ENCODE assay signal across 7 cellular contexts in the genomic region with DNA sequence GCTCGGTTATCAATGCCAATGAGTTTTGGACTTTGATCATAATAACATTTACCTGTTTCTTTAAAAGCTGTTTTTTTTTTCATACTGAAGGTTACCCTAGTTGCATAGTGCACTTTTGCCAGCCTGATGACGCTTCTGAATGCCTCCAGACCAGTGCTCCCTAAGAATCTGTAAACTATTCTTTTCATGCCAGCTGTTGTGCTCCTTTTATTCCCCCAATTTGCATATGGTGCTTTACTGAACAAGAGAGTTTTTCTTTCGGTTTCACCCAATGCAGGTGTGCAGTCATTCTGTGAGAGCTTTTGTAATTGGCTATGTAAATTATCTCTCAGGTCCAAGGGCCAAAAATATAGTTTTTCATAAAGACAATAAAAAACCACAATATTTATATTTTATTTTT. TPM values are rescaled to one million over a fixed set of nuclear protein-coding genes. Genes with fewer than 3 reads are reported as not detected.
DNase-seq lines count a peak whose midpoint lies in the region; ATAC-seq lines count a peak whose summit lies in the region.

No MANE protein-coding gene starts in this region.

- peak; percentile 77 for DNase-seq in Karpas-422
- no peak for DNase-seq in left lobe of liver (ENCODE audit: low spot score)
- no peak for DNase-seq in stimulated activated CD8-positive, alpha-beta memory T cell treated with anti-CD3 and anti-CD28 coated beads, Interleukin-4, amount 100 ng/mL, for 48 hours
- DNase-seq in hypothalamus (lab: John Stamatoyannopoulos, UW), result no peak
- DNase-seq in stimulated activated CD4-positive, alpha-beta T cell treated with anti-CD3 and anti-CD28 coated beads, Interleukin-12 subunit alpha, Interleukin-12 subunit beta, amount 100 ng/mL, for 4 hours, result no peak

- H3K9me3 ChIP-seq in Karpas-422 (ENCODE audit: low read length), result no peaks in the 10 kb centered on the region

- ATAC-seq in GM18861 (IDR thresholded peaks at IDR 0.05; ENCODE audit: unreplicated experiment) (peak; percentile 88), GM21619 (IDR thresholded peaks at IDR 0.05; ENCODE audit: unreplicated experiment) (peak; percentile 95), left lobe of liver (peak; percentile 65)

- H3K9me2 ChIP-seq in Karpas-422 (replicated peaks; ENCODE audit: insufficient read depth, low read length), result no peaks in the 10 kb centered on the region

- H3K4me2 ChIP-seq in Karpas-422 (ENCODE audit: low read depth, low read length, poor library complexity, severe bottlenecking), result peak overlapping the region; percentile 61

- H3K36me3 ChIP-seq in Karpas-422 (ENCODE audit: insufficient read depth, low read length), result no peaks in the 10 kb centered on the region

- no peaks in the 10 kb centered on the region for H4K20me1 ChIP-seq in Karpas-422 (ENCODE audit: insufficient read depth, low read depth, low read length)

- peak overlapping the region; percentile 48 for H3K4me3 ChIP-seq in Karpas-422 (ENCODE audit: low read length)

- H3K9ac ChIP-seq in Karpas-422 (ENCODE audit: low read length), result no peak overlapping the region

- no peaks in the 10 kb centered on the region for H3K27me3 ChIP-seq in Karpas-422 (ENCODE audit: low read length)

- H3K79me2 ChIP-seq in Karpas-422 (ENCODE audit: low read length), result no peaks in the 10 kb centered on the region

- 0 out of 2 replicates have a peak overlapping the region, but pooled peaks have one; percentile 20 for H3K27ac ChIP-seq in Karpas-422 (ENCODE audit: low read length)

- H3K4me1 ChIP-seq in Karpas-422 (ENCODE audit: low read length), result peaks cover 46% of the 10 kb centered on the region

- no peak overlapping the region for H2AFZ ChIP-seq in Karpas-422 (ENCODE audit: low read length)

RNA-seq across cellular contexts. Expression of a gene that starts 48.1 kb away (rescaled TPM):
- total RNA-seq in Karpas-422 (2014; rRNA removed; shearing (Covaris generic); ENCODE audit: low replicate concordance), result 30.2 and 55.7 TPM in 2 replicates
- 4.4 TPM for total RNA-seq in left lobe of liver
